11 cellular contexts compared by ENCODE assay signal in the genomic region with DNA sequence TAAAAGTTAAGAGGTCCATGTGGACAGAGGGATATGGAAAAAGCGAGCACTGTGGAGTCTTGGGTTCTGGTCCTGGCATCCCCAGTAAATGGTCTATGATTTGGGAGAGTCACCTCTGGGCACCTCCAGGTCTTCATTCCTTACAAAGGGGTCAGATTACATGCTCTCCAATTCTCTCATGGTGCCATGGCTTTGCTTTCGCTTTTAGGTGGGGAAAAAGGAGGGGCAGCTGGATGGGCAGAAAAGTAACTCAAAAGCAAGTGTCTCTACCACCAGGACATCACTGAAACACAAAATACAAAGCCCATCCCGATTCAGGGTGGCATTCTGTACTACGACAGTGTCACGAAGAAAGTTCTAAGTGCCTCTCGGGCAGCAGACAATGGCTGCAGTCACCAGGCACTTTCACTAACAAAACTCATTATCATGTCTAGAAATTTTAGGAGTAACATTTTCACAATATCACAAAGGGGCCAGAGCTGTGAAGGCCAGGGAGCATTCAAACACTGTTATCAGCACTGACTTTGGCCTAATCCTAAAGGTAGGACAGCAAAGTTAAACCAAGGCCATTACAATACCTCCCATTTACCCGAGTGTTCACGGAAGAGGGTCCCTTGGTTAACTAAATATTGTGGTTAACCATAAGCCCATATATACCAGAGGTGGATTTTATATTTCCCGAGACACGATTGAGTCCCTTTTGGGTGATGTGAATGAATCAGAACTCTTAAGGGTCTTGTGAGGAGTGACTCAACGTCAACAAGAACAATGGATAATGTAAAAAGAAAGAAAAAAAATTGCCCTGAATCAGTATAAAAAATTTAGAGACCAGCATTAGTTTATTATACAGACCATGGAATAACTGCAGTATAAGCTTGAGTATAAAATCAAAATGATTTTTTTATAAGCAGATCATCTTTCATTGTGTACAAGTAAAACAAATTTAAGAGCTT.
DNase-seq lines count a peak whose midpoint lies in the region; ATAC-seq and TF ChIP-seq lines count a peak whose summit lies in the region.
"Had no signal": no experiment of that assay in that cellular context is flagged by ENCODE, and none has a peak within 500 bp of the region (broad histone marks: within the 10 kb centered on the region; RNA-seq: fewer than 3 reads in every experiment).

No MANE protein-coding gene starts in this region.

- no peaks in the 10 kb centered on the region for H3K27me3 ChIP-seq in muscle layer of duodenum (ENCODE audit: low read depth, low read length)

- no peak overlapping the region for H3K27ac Mint-ChIP-seq in stimulated activated naive CD8-positive, alpha-beta T cell treated with anti-CD3 and anti-CD28 coated beads, Interleukin-15, Interleukin-2, amounts not matched to agents 100 ng/mL and 50 ng/mL, for 24 hours

- H3K27me3 Mint-ChIP-seq in stimulated activated naive CD8-positive, alpha-beta T cell treated with anti-CD3 and anti-CD28 coated beads, Interleukin-15, Interleukin-2, amounts not matched to agents 100 ng/mL and 50 ng/mL, for 24 hours, result no peaks in the 10 kb centered on the region

- H3K9me3 ChIP-seq in muscle layer of duodenum (ENCODE audit: control insufficient read depth in 1 of 2, low read length in 2 of 2), result no peaks in the 10 kb centered on the region

- TF ChIP-seq CTCF in choroid plexus epithelial cell (conservative IDR thresholded peaks at IDR 0.05; ENCODE audit: low read depth, low read length), result no peak

- H3K27ac ChIP-seq in muscle layer of duodenum (ENCODE audit: low read length), result peak overlapping the region; percentile 72

- ATAC-seq in stimulated activated naive CD8-positive, alpha-beta T cell treated with anti-CD3 and anti-CD28 coated beads, Interleukin-15, Interleukin-2, amounts not matched to agents 100 U/mL and 50 U/mL, for 24 hours, result no peak

- H3K9me3 Mint-ChIP-seq in stimulated activated naive CD8-positive, alpha-beta T cell treated with anti-CD3 and anti-CD28 coated beads, Interleukin-15, Interleukin-2, amounts not matched to agents 100 ng/mL and 50 ng/mL, for 24 hours, result no peaks in the 10 kb centered on the region

- peaks cover 69% of the 10 kb centered on the region for H3K4me1 Mint-ChIP-seq in stimulated activated naive CD8-positive, alpha-beta T cell treated with anti-CD3 and anti-CD28 coated beads, Interleukin-15, Interleukin-2, amounts not matched to agents 100 ng/mL and 50 ng/mL, for 24 hours (ENCODE audit: low read depth)

- H3K4me1 ChIP-seq in muscle layer of duodenum (ENCODE audit: control insufficient read depth in 1 of 2, insufficient read depth in 2 of 2, low read length in 2 of 2), result peaks cover 12 to 43% of the 10 kb centered on the region in 2 donors

- no peak for DNase-seq in stimulated activated naive CD8-positive, alpha-beta T cell treated with anti-CD3 and anti-CD28 coated beads, Interleukin-15, Interleukin-2, amounts not matched to agents 100 U/mL and 50 U/mL, for 24 hours
- DNase-seq in choroid plexus epithelial cell (ENCODE audit: low read depth) (no peak), retina (no peak), NCI-H226 (no peak), GDM1 (lab: John Stamatoyannopoulos, UW) (no peak)
- no peak for DNase-seq in activated CD4-positive, CD25-positive, alpha-beta regulatory T cell (lab: John Stamatoyannopoulos, UW)
- DNase-seq: DMS79; SIG-M5; stimulated activated naive CD4-positive, alpha-beta T cell had no signal

- H3K36me3 Mint-ChIP-seq in stimulated activated naive CD8-positive, alpha-beta T cell treated with anti-CD3 and anti-CD28 coated beads, Interleukin-15, Interleukin-2, amounts not matched to agents 100 ng/mL and 50 ng/mL, for 24 hours (ENCODE audit: low read depth), result peaks cover 5% of the 10 kb centered on the region

- H3K4me3 ChIP-seq in choroid plexus epithelial cell (ENCODE audit: low read depth, low read length) (peak overlapping the region; percentile 100), muscle layer of duodenum (ENCODE audit: low read depth in 1 of 2, low read length in 2 of 2) (peak overlapping the region; percentile 95)

- peaks cover 0 to 3% of the 10 kb centered on the region in 2 donors for H3K36me3 ChIP-seq in muscle layer of duodenum (ENCODE audit: control insufficient read depth in 1 of 2, insufficient read depth in 2 of 2, low read length in 2 of 2)

- peak overlapping the region; percentile 96 for H3K4me3 Mint-ChIP-seq in stimulated activated naive CD8-positive, alpha-beta T cell treated with anti-CD3 and anti-CD28 coated beads, Interleukin-15, Interleukin-2, amounts not matched to agents 100 ng/mL and 50 ng/mL, for 24 hours
